ENCODE assay signal across 8 cellular contexts in the genomic region with DNA sequence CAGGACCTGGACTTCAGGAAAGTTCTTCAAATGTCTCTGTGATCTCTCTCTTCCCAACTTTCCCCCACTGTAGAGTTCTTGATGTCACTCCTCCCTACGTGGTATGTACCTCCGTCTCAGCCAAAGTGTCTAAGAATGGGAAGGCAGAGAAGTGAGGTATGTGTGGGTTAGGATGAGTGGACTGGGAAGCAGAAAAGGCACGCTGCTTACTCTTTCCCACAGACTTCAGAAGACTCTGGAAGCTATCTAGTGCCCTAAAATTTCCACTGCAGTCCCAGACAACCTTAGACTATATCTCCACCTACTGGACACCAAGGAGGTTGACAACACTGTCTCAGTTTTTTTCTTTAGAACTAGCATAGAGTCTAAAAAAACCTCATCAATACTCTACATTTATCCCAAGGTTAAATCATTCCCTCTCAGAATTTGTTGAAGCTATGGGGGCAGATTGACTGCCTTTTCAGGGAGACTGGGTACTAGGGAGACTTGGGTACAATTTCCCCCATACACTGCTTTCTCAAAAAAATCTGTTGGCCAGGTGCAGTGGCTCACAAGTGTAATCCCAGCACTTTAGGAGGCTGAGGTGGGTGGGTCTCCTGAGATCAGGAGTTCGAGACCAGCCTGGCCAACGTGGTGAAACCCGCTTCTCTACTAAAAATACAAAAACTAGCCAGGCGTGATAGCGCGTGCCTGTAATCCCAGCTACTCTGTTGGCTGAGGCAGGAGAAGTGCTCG. TPM values are rescaled to one million over a fixed set of nuclear protein-coding genes. Genes with fewer than 3 reads are reported as not detected.
DNase-seq lines count a peak whose midpoint lies in the region; ATAC-seq, FAIRE-seq and TF ChIP-seq lines count a peak whose summit lies in the region.

No MANE protein-coding gene starts in this region.

- peak; percentile 28; the same call in 1 of the 2 replicates for TF ChIP-seq RAD21 in HepG2 (CRISPR knock-in tag; IDR thresholded peaks at IDR 0.05)

- H3K4me3 ChIP-seq in PC-9, result no peak overlapping the region
- no peak overlapping the region for H3K4me3 ChIP-seq in HepG2 (replicated peaks in 1 of 3; ENCODE audit: insufficient read depth in 1 of 3, low read depth in 2 of 3, low read length in 3 of 3)
- no peak overlapping the region for H3K4me3 ChIP-seq in thyroid gland (replicated peaks in 1 of 3)

- H3K79me2 ChIP-seq in PC-9 (ENCODE audit: low read depth), result no peaks in the 10 kb centered on the region
- H3K79me2 ChIP-seq in HepG2 (ENCODE audit: insufficient read depth, low read length), result no peaks in the 10 kb centered on the region

- H3K9me2 ChIP-seq in PC-9 (ENCODE audit: insufficient read depth), result no peaks in the 10 kb centered on the region

- TF ChIP-seq POLR2A in HepG2 (IDR thresholded peaks at IDR 0.05; ENCODE audit: insufficient read depth in 1 of 2, low read depth in 2 of 2, low read length in 2 of 2), result no peak
- no peak for TF ChIP-seq POLR2A in thyroid gland (IDR thresholded peaks at IDR 0.05)

- peak; percentile 82 for ATAC-seq in HepG2

- H3K27me3 ChIP-seq in PC-9 (ENCODE audit: insufficient read depth, low read depth) (no peaks in the 10 kb centered on the region), HepG2 (ENCODE audit: control insufficient read depth in 1 of 2, insufficient read depth in 2 of 2, low read length in 2 of 2) (no peaks in the 10 kb centered on the region), thyroid gland (no peaks in the 10 kb centered on the region)

- 0 out of 2 replicates have a peak, but pooled peaks cover 8% of the 10 kb centered on the region for H3K4me1 ChIP-seq in PC-9 (replicated peaks; ENCODE audit: insufficient read depth)
- H3K4me1 ChIP-seq in HepG2 (ENCODE audit: insufficient read depth, low read length), result peaks cover 6% of the 10 kb centered on the region; the same call in 1 of the 2 replicates
- H3K4me1 ChIP-seq in thyroid gland, result peaks cover 18 to 24% of the 10 kb centered on the region in 2 donors

- no peak overlapping the region for H2AFZ ChIP-seq in PC-9
- H2AFZ ChIP-seq in HepG2 (ENCODE audit: low read length), result no peak overlapping the region

- TF ChIP-seq EP300 in HepG2 (IDR thresholded peaks at IDR 0.05; ENCODE audit: low read depth in 2 of 2, low read length in 2 of 2) (no peak), HepG2 (CRISPR knock-in tag; IDR thresholded peaks at IDR 0.05; ENCODE audit: borderline replicate concordance) (no peak)

- intact Hi-C loops in PC-9 (cut with micrococcal nuclease; ENCODE audit: unreplicated experiment), result loop anchor here (1.0 to 5.0 kb wide), 3 partner anchors 40 to 217 kb away; no protein-coding TSS in a partner anchor
- intact Hi-C loops in HepG2 (cut with micrococcal nuclease; ENCODE audit: unreplicated experiment), result loop anchor here (1.0 kb wide), 1 partner anchor 40 kb away; no protein-coding TSS in a partner anchor
- intact Hi-C loops in thyroid gland (cut with DNase I), result loop anchor here (2.0 kb wide), 1 partner anchor 39 kb away; no protein-coding TSS in a partner anchor

- H3K4me2 ChIP-seq in PC-9, result no peak overlapping the region
- H3K4me2 ChIP-seq in HepG2 (ENCODE audit: low read depth, low read length), result no peak overlapping the region

- in situ Hi-C loops in HepG2 (cut with HindIII; ENCODE audit: extremely low pct_ligation_motif_present, low pct_unique_long_range_greater_than_20kb), result loop anchor here (5.0 kb wide), 1 partner anchor 37 kb away; no protein-coding TSS in a partner anchor

- peak; percentile 7 to 39 for DNase-seq in SHP77 (lab: John Stamatoyannopoulos, UW)
- no peak for DNase-seq in SHP77 treated with DMSO at 0.1 percent for 48 hours (lab: John Stamatoyannopoulos, UW)
- DNase-seq in HTR-8/SVneo (ENCODE audit: insufficient read length, low spot score), result peak; percentile 82
- peak in 1 of 2 experiments; percentile 55 for DNase-seq in PC-9
- DNase-seq in central memory CD4-positive, alpha-beta T cell, result peak; percentile 51
- DNase-seq in HepG2 (ENCODE audit: low spot score), result peak; percentile 18
- peak in 1 of 2 donors; percentile 22 for DNase-seq in thyroid gland
- no peak for DNase-seq in stimulated activated CD4-positive, alpha-beta T cell treated with anti-CD3 and anti-CD28 coated beads, Interleukin-2, amount 100 ng/mL, for 48 hours

- WGBS in HepG2 (ENCODE audit: low lambda C conversion rate), result 41% methylated on average over 10 of the region's 10 CpGs
- WGBS in thyroid gland, 2 donors, result 16 to 31% methylated on average over 7 to 10 of the region's 10 CpGs

- POLR2A ChIA-PET in PC-9 (lab: Charles Lee; ENCODE audit: unreplicated experiment), result no interaction called here
- POLR2A ChIA-PET in HepG2 (lab: Yijun Ruan, JAX), result no interaction called here

- TF ChIP-seq CTCF in PC-9 (conservative IDR thresholded peaks at IDR 0.05), result peak; percentile 85
- peak; percentile 72 for TF ChIP-seq CTCF in HepG2 (CRISPR knock-in tag; IDR thresholded peaks at IDR 0.05)
- TF ChIP-seq CTCF in thyroid gland (IDR thresholded peaks at IDR 0.05), result peak; percentile 40 to 96 (median 84)

- H3K9me3 ChIP-seq in PC-9 (ENCODE audit: insufficient read depth, low read depth) (no peaks in the 10 kb centered on the region), HepG2 (ENCODE audit: low read length) (no peaks in the 10 kb centered on the region), thyroid gland (no peaks in the 10 kb centered on the region)

- 0 out of 2 replicates have a peak, but pooled peaks cover 7% of the 10 kb centered on the region for H3F3A ChIP-seq in PC-9 (ENCODE audit: insufficient read depth, low read depth)

- H3K27ac ChIP-seq in PC-9 (no peak overlapping the region), HepG2 (ENCODE audit: extremely low read length, insufficient read depth, low read length) (no peak overlapping the region), thyroid gland (peak overlapping the region in 2 of 3 donors; percentile 72 to 75)

- H3K9ac ChIP-seq in HepG2 (ENCODE audit: insufficient read depth, low read depth, low read length), result no peak overlapping the region

- no peaks in the 10 kb centered on the region for H3K36me3 ChIP-seq in PC-9 (ENCODE audit: low read depth)
- H3K36me3 ChIP-seq in HepG2 (replicated peaks in 1 of 2; ENCODE audit: control insufficient read depth in 1 of 2, insufficient read depth in 2 of 2, low read length in 2 of 2), result no peaks in the 10 kb centered on the region
- no peaks in the 10 kb centered on the region for H3K36me3 ChIP-seq in thyroid gland

- CTCF ChIA-PET in PC-9 (lab: Charles Lee) (interaction anchor here (0.5 to 5.2 kb wide), 6 partner anchors 39 to 112 kb away, joined by 3 to 62 read pairs (median 8); no protein-coding TSS in a partner anchor), HepG2 (lab: Yijun Ruan, JAX; ENCODE audit: low intra/inter-chr PET ratio, low total read pairs) (interaction anchor here (0.7 to 1.8 kb wide), 3 partner anchors 37 to 46 kb away, joined by 3 to 18 read pairs (median 3); no protein-coding TSS in a partner anchor)

- no peaks in the 10 kb centered on the region for H4K20me1 ChIP-seq in PC-9 (ENCODE audit: insufficient read depth)
- no peaks in the 10 kb centered on the region; the same call in 1 of the 2 replicates for H4K20me1 ChIP-seq in HepG2 (ENCODE audit: insufficient read depth, low read length)

- FAIRE-seq in HTR-8/SVneo (lab: Jason Lieb, UNC), result no peak
- FAIRE-seq in HepG2 (lab: Jason Lieb, UNC), result peak; percentile 82

- no TSS peak for BruUV-seq in PC-9 (replicated peaks; lab: Mats Ljungman, UMichigan)
- no TSS peak for BruUV-seq in HepG2 (replicated peaks; lab: Mats Ljungman, UMichigan)

RNA-seq across cellular contexts. Expression of a gene that starts 20.6 kb away (rescaled TPM):
- total RNA-seq in PC-9 (2021) (26.7 and 28.4 TPM in 2 replicates), HepG2 (2016; rRNA removed; fragmentation: Illumina TruSeq; extraction: Trizol) (0.20 and 0.28 TPM in 2 replicates), thyroid gland (10 to 100 TPM; 40.3 to 64.5 (median 51.6) TPM)
- not detected in 2 replicates for total RNA-seq in HepG2 (2016; cell fraction: cytosol; rRNA removed; fragmentation: Illumina TruSeq; extraction: Trizol; ENCODE audit: low read depth)
- total RNA-seq in HepG2 (2016; cell fraction: insoluble cytoplasmic fraction; rRNA removed; fragmentation: Illumina TruSeq; extraction: Trizol), result 0.17 TPM in 1 of 2 replicates, not detected in the other
- 0.34 TPM in 1 of 2 replicates, not detected in the other for total RNA-seq in HepG2 (2016; cell fraction: membrane; rRNA removed; fragmentation: Illumina TruSeq; extraction: Trizol)
- 0.28 and 0.78 TPM in 2 replicates for total RNA-seq in HepG2 (2016; cell fraction: nucleus; rRNA removed; fragmentation: Illumina TruSeq; extraction: Trizol)
- 0.40 and 0.52 TPM in 2 replicates for polyA plus RNA-seq in HepG2 (2011; rRNA removed)
- polyA plus RNA-seq in HepG2 (2011; cell fraction: cytosol; rRNA removed), result 0.18 and 0.23 TPM in 2 replicates
- polyA plus RNA-seq in HepG2 (2011; cell fraction: nucleus; rRNA removed), result 0.45 and 0.80 TPM in 2 replicates
- polyA plus RNA-seq in HepG2 (2012), result 0.12 TPM in 1 of 2 replicates, not detected in the other
- polyA plus RNA-seq in HepG2 (2016; cell fraction: cytosol; fragmentation: Illumina TruSeq; extraction: Trizol; ENCODE audit: low read depth), result not detected in 2 replicates
- polyA plus RNA-seq in HepG2 (2016; cell fraction: insoluble cytoplasmic fraction; fragmentation: Illumina TruSeq; extraction: Trizol; ENCODE audit: low read depth), result 0.04 and 0.12 TPM in 2 replicates
- not detected in 2 replicates for polyA plus RNA-seq in HepG2 (2016; cell fraction: membrane; fragmentation: Illumina TruSeq; extraction: Trizol; ENCODE audit: low read depth)
- polyA plus RNA-seq in HepG2 (2016; cell fraction: nucleus; fragmentation: Illumina TruSeq; extraction: Trizol; ENCODE audit: insufficient read depth, low read depth), result 0.46 and 0.53 TPM in 2 replicates
- 0.34 and 75.5 TPM in 2 replicates for polyA minus RNA-seq in HepG2 (2011; rRNA and poly(A)+ RNA removed; ENCODE audit: low replicate concordance)
- 0.53 and 0.99 TPM in 2 replicates for polyA minus RNA-seq in HepG2 (2011; cell fraction: cytosol; rRNA and poly(A)+ RNA removed)
- polyA minus RNA-seq in HepG2 (2011; cell fraction: nucleus; rRNA and poly(A)+ RNA removed), result 0.52 and 1.2 TPM in 2 replicates

RNA-seq across cellular contexts. Expression of a gene that starts 33.7 kb away (rescaled TPM):
- total RNA-seq in PC-9 (2021), result not detected in 2 replicates
- not detected in 2 replicates for total RNA-seq in HepG2 (2016; rRNA removed; fragmentation: Illumina TruSeq; extraction: Trizol)
- not detected in 2 replicates for total RNA-seq in HepG2 (2016; cell fraction: cytosol; rRNA removed; fragmentation: Illumina TruSeq; extraction: Trizol; ENCODE audit: low read depth)
- total RNA-seq in HepG2 (2016; cell fraction: insoluble cytoplasmic fraction; rRNA removed; fragmentation: Illumina TruSeq; extraction: Trizol), result not detected in 2 replicates
- not detected in 2 replicates for total RNA-seq in HepG2 (2016; cell fraction: membrane; rRNA removed; fragmentation: Illumina TruSeq; extraction: Trizol)
- total RNA-seq in HepG2 (2016; cell fraction: nucleus; rRNA removed; fragmentation: Illumina TruSeq; extraction: Trizol), result not detected in 2 replicates
- not detected in 2 replicates for polyA plus RNA-seq in HepG2 (2011; rRNA removed)
- not detected in 2 replicates for polyA plus RNA-seq in HepG2 (2011; cell fraction: cytosol; rRNA removed)
- not detected in 2 replicates for polyA plus RNA-seq in HepG2 (2011; cell fraction: nucleus; rRNA removed)
- polyA plus RNA-seq in HepG2 (2012), result not detected in 2 replicates
- polyA plus RNA-seq in HepG2 (2016; cell fraction: cytosol; fragmentation: Illumina TruSeq; extraction: Trizol; ENCODE audit: low read depth), result not detected in 2 replicates
- not detected in 2 replicates for polyA plus RNA-seq in HepG2 (2016; cell fraction: insoluble cytoplasmic fraction; fragmentation: Illumina TruSeq; extraction: Trizol; ENCODE audit: low read depth)
- not detected in 2 replicates for polyA plus RNA-seq in HepG2 (2016; cell fraction: membrane; fragmentation: Illumina TruSeq; extraction: Trizol; ENCODE audit: low read depth)
- not detected in 2 replicates for polyA plus RNA-seq in HepG2 (2016; cell fraction: nucleus; fragmentation: Illumina TruSeq; extraction: Trizol; ENCODE audit: insufficient read depth, low read depth)
- 0.21 TPM in 1 of 2 replicates, not detected in the other for polyA minus RNA-seq in HepG2 (2011; rRNA and poly(A)+ RNA removed; ENCODE audit: low replicate concordance)
- polyA minus RNA-seq in HepG2 (2011; cell fraction: cytosol; rRNA and poly(A)+ RNA removed), result not detected in 2 replicates
- not detected in 2 replicates for polyA minus RNA-seq in HepG2 (2011; cell fraction: nucleus; rRNA and poly(A)+ RNA removed)
- total RNA-seq in thyroid gland, result 1 to 10 TPM in 1 of 4 donors, not detected in 3; 1.3 TPM

RNA-seq across cellular contexts. Expression of a gene that starts 55.2 kb away (rescaled TPM):
- total RNA-seq in PC-9 (2021) (17.2 and 18.0 TPM in 2 replicates), HepG2 (2016; rRNA removed; fragmentation: Illumina TruSeq; extraction: Trizol) (0.44 and 0.49 TPM in 2 replicates), thyroid gland (10 to 100 TPM; 24.2 to 38.9 (median 29.3) TPM)
- 0.30 and 0.53 TPM in 2 replicates for total RNA-seq in HepG2 (2016; cell fraction: cytosol; rRNA removed; fragmentation: Illumina TruSeq; extraction: Trizol; ENCODE audit: low read depth)
- total RNA-seq in HepG2 (2016; cell fraction: insoluble cytoplasmic fraction; rRNA removed; fragmentation: Illumina TruSeq; extraction: Trizol), result 0.26 and 0.39 TPM in 2 replicates
- 1.4 and 1.8 TPM in 2 replicates for total RNA-seq in HepG2 (2016; cell fraction: membrane; rRNA removed; fragmentation: Illumina TruSeq; extraction: Trizol)
- total RNA-seq in HepG2 (2016; cell fraction: nucleus; rRNA removed; fragmentation: Illumina TruSeq; extraction: Trizol), result 0.44 and 0.93 TPM in 2 replicates
- polyA plus RNA-seq in HepG2 (2011; rRNA removed), result 0.31 and 0.67 TPM in 2 replicates
- 0.23 and 0.43 TPM in 2 replicates for polyA plus RNA-seq in HepG2 (2011; cell fraction: cytosol; rRNA removed)
- polyA plus RNA-seq in HepG2 (2011; cell fraction: nucleus; rRNA removed), result 0.56 and 0.66 TPM in 2 replicates
- 1.2 and 1.3 TPM in 2 replicates for polyA plus RNA-seq in HepG2 (2012)
- polyA plus RNA-seq in HepG2 (2016; cell fraction: cytosol; fragmentation: Illumina TruSeq; extraction: Trizol; ENCODE audit: low read depth), result 3.9 and 4.1 TPM in 2 replicates
- polyA plus RNA-seq in HepG2 (2016; cell fraction: insoluble cytoplasmic fraction; fragmentation: Illumina TruSeq; extraction: Trizol; ENCODE audit: low read depth), result 2.8 and 3.3 TPM in 2 replicates
- polyA plus RNA-seq in HepG2 (2016; cell fraction: membrane; fragmentation: Illumina TruSeq; extraction: Trizol; ENCODE audit: low read depth), result 8.1 and 9.0 TPM in 2 replicates
- polyA plus RNA-seq in HepG2 (2016; cell fraction: nucleus; fragmentation: Illumina TruSeq; extraction: Trizol; ENCODE audit: insufficient read depth, low read depth), result 2.5 and 4.2 TPM in 2 replicates
- 0.50 and 6.8 TPM in 2 replicates for polyA minus RNA-seq in HepG2 (2011; rRNA and poly(A)+ RNA removed; ENCODE audit: low replicate concordance)
- 0.70 and 1.5 TPM in 2 replicates for polyA minus RNA-seq in HepG2 (2011; cell fraction: cytosol; rRNA and poly(A)+ RNA removed)
- not detected in 2 replicates for polyA minus RNA-seq in HepG2 (2011; cell fraction: nucleus; rRNA and poly(A)+ RNA removed)

RNA-seq across cellular contexts. Expression of a gene that starts 57.9 kb away (rescaled TPM):
- total RNA-seq in PC-9 (2021), result not detected in 2 replicates
- not detected in 2 replicates for total RNA-seq in HepG2 (2016; rRNA removed; fragmentation: Illumina TruSeq; extraction: Trizol)
- not detected in 2 replicates for total RNA-seq in HepG2 (2016; cell fraction: cytosol; rRNA removed; fragmentation: Illumina TruSeq; extraction: Trizol; ENCODE audit: low read depth)
- not detected in 2 replicates for total RNA-seq in HepG2 (2016; cell fraction: insoluble cytoplasmic fraction; rRNA removed; fragmentation: Illumina TruSeq; extraction: Trizol)
- not detected in 2 replicates for total RNA-seq in HepG2 (2016; cell fraction: membrane; rRNA removed; fragmentation: Illumina TruSeq; extraction: Trizol)
- not detected in 2 replicates for total RNA-seq in HepG2 (2016; cell fraction: nucleus; rRNA removed; fragmentation: Illumina TruSeq; extraction: Trizol)
- polyA plus RNA-seq in HepG2 (2011; rRNA removed), result not detected in 2 replicates
- polyA plus RNA-seq in HepG2 (2011; cell fraction: cytosol; rRNA removed), result 0.01 and 0.08 TPM in 2 replicates
- 0.11 and 0.14 TPM in 2 replicates for polyA plus RNA-seq in HepG2 (2011; cell fraction: nucleus; rRNA removed)
- not detected in 2 replicates for polyA plus RNA-seq in HepG2 (2012)
- polyA plus RNA-seq in HepG2 (2016; cell fraction: cytosol; fragmentation: Illumina TruSeq; extraction: Trizol; ENCODE audit: low read depth), result not detected in 2 replicates
- polyA plus RNA-seq in HepG2 (2016; cell fraction: insoluble cytoplasmic fraction; fragmentation: Illumina TruSeq; extraction: Trizol; ENCODE audit: low read depth), result not detected in 2 replicates
- polyA plus RNA-seq in HepG2 (2016; cell fraction: membrane; fragmentation: Illumina TruSeq; extraction: Trizol; ENCODE audit: low read depth), result not detected in 2 replicates
- not detected in 2 replicates for polyA plus RNA-seq in HepG2 (2016; cell fraction: nucleus; fragmentation: Illumina TruSeq; extraction: Trizol; ENCODE audit: insufficient read depth, low read depth)
- polyA minus RNA-seq in HepG2 (2011; rRNA and poly(A)+ RNA removed; ENCODE audit: low replicate concordance), result 0.08 and 0.26 TPM in 2 replicates
- polyA minus RNA-seq in HepG2 (2011; cell fraction: cytosol; rRNA and poly(A)+ RNA removed), result not detected in 2 replicates
- polyA minus RNA-seq in HepG2 (2011; cell fraction: nucleus; rRNA and poly(A)+ RNA removed), result not detected in 2 replicates
- total RNA-seq in thyroid gland, result 10 to 100 TPM in 1 of 4 donors, 1 to 10 TPM in 3; 2.1 to 14.6 (median 7.9) TPM

Comparison
In these comparisons a context has a peak if more than half of its experiments do, and no peak if none do; other contexts are left out.
1. DNase-seq: peak in SHP77 (2 of 2), HTR-8/SVneo (single experiment), central memory CD4-positive, alpha-beta T cell (single experiment) and HepG2 (single experiment); none in SHP77 treated with DMSO at 0.1 percent for 48 hours (single experiment) and stimulated activated CD4-positive, alpha-beta T cell treated with anti-CD3 and anti-CD28 coated beads, Interleukin-2, amount 100 ng/mL, for 48 hours (0 of 2).
2. H3K27ac ChIP-seq: peak in thyroid gland (2 of 3); none in PC-9 (single experiment) and HepG2 (single experiment).
3. RNA of a gene that starts 20.6 kb away (total RNA-seq): 40.3 to 64.5 TPM in thyroid gland and 26.7 to 28.4 TPM in PC-9; 0.17 to 0.78 TPM in HepG2; every median in the first group is over 10 times any median in the second.
4. Peak in every context shown above with its lines, with median percentiles within 50 percentile points of each other: CTCF ChIP-seq.